ENCODE assay signal across 1 cellular context in genomic region chr1:1019122-1019999, GRCh38.
TF ChIP-seq lines count a peak whose summit lies in the region.

No MANE protein-coding gene starts in this region.

TF ChIP-seq in HepG2, 621 proteins besides CTCF, POLR2A, EP300 and RAD21 (continued from another document and continues in another):
- peak; percentile 96 for TF ChIP-seq ZBTB2 (CRISPR knock-in tag; IDR thresholded peaks at IDR 0.05; ENCODE audit: low read depth)
- no peak for TF ChIP-seq ZFYVE20 (CRISPR knock-in tag; IDR thresholded peaks at IDR 0.05; ENCODE audit: borderline replicate concordance, low read depth)
- TF ChIP-seq MEIS1 (CRISPR knock-in tag; IDR thresholded peaks at IDR 0.05; ENCODE audit: borderline replicate concordance), result no peak
- no peak for TF ChIP-seq ZNF839 (CRISPR knock-in tag; IDR thresholded peaks at IDR 0.05; ENCODE audit: borderline replicate concordance)
- no peak for TF ChIP-seq PREB (CRISPR knock-in tag; IDR thresholded peaks at IDR 0.05)
- no peak for TF ChIP-seq RFXANK (CRISPR knock-in tag; IDR thresholded peaks at IDR 0.05)
- no peak for TF ChIP-seq ZNF510 (CRISPR knock-in tag; IDR thresholded peaks at IDR 0.05; ENCODE audit: low read depth)
- TF ChIP-seq ARNT2 (CRISPR knock-in tag; IDR thresholded peaks at IDR 0.05; ENCODE audit: low read depth), result 0 out of 2 replicates have a peak, but pooled peaks have one; percentile 5
- peak; percentile 65; the same call in 1 of the 2 replicates for TF ChIP-seq SAP130 (CRISPR knock-in tag; IDR thresholded peaks at IDR 0.05; ENCODE audit: low read depth)
- TF ChIP-seq ZFY (CRISPR knock-in tag; IDR thresholded peaks at IDR 0.05), result 0 out of 2 replicates have a peak, but pooled peaks have one; percentile 9
- no peak for TF ChIP-seq ZFP82 (CRISPR knock-in tag; IDR thresholded peaks at IDR 0.05; ENCODE audit: borderline replicate concordance)
- TF ChIP-seq SALL1 (CRISPR knock-in tag; IDR thresholded peaks at IDR 0.05), result no peak
- no peak for TF ChIP-seq TEF (CRISPR knock-in tag; IDR thresholded peaks at IDR 0.05)
- no peak for TF ChIP-seq ZNF564 (CRISPR knock-in tag; IDR thresholded peaks at IDR 0.05)
- no peak for TF ChIP-seq E2F5 (CRISPR knock-in tag; conservative IDR thresholded peaks at IDR 0.05)
- no peak for TF ChIP-seq MXD1 (CRISPR knock-in tag; IDR thresholded peaks at IDR 0.05)
- TF ChIP-seq ZNF484 (CRISPR knock-in tag; IDR thresholded peaks at IDR 0.05; ENCODE audit: borderline replicate concordance, low read depth), result no peak
- no peak for TF ChIP-seq ZNF782 (CRISPR knock-in tag; IDR thresholded peaks at IDR 0.05; ENCODE audit: borderline replicate concordance)
- TF ChIP-seq SNAPC4 (CRISPR knock-in tag; IDR thresholded peaks at IDR 0.05), result no peak
- no peak for TF ChIP-seq ZNF367 (CRISPR knock-in tag; IDR thresholded peaks at IDR 0.05; ENCODE audit: borderline replicate concordance)
- peak; percentile 84 for TF ChIP-seq GABPB1 (CRISPR knock-in tag; IDR thresholded peaks at IDR 0.05)
- TF ChIP-seq ZNF547 (CRISPR knock-in tag; IDR thresholded peaks at IDR 0.05), result no peak
- no peak for TF ChIP-seq CREB3 (CRISPR knock-in tag; IDR thresholded peaks at IDR 0.05)
- no peak for TF ChIP-seq NFE2L2 (IDR thresholded peaks at IDR 0.05; ENCODE audit: low read length)
- TF ChIP-seq CREM (IDR thresholded peaks at IDR 0.05), result no peak
- no peak for TF ChIP-seq CREM (CRISPR knock-in tag; IDR thresholded peaks at IDR 0.05)
- no peak for TF ChIP-seq SYNCRIP (IDR thresholded peaks at IDR 0.05; ENCODE audit: insufficient read depth, low read depth, low read length)
- TF ChIP-seq ZNF678 (CRISPR knock-in tag; IDR thresholded peaks at IDR 0.05), result no peak
- no peak for TF ChIP-seq UBTF (CRISPR knock-in tag; IDR thresholded peaks at IDR 0.05)
- TF ChIP-seq ZBTB21 (CRISPR knock-in tag; IDR thresholded peaks at IDR 0.05), result no peak
- no peak for TF ChIP-seq ZNF414 (CRISPR knock-in tag; IDR thresholded peaks at IDR 0.05)
- TF ChIP-seq HES4 (CRISPR knock-in tag; IDR thresholded peaks at IDR 0.05; ENCODE audit: borderline replicate concordance), result no peak
- no peak for TF ChIP-seq ZNF710 (CRISPR knock-in tag; IDR thresholded peaks at IDR 0.05; ENCODE audit: borderline replicate concordance)
- no peak for TF ChIP-seq AGO1 (IDR thresholded peaks at IDR 0.05; ENCODE audit: low read depth, low read length, poor library complexity, severe bottlenecking)
- no peak for TF ChIP-seq NONO (IDR thresholded peaks at IDR 0.05)
- 0 out of 2 replicates have a peak, but pooled peaks have one; percentile 18 for TF ChIP-seq NONO (CRISPR knock-in tag; conservative IDR thresholded peaks at IDR 0.05)
- TF ChIP-seq ZNF235 (CRISPR knock-in tag; IDR thresholded peaks at IDR 0.05; ENCODE audit: borderline replicate concordance), result no peak
- TF ChIP-seq SRF (IDR thresholded peaks at IDR 0.05; ENCODE audit: low read depth, low read length), result peak; percentile 61; the same call in 1 of the 2 replicates
- TF ChIP-seq FOXJ3 (CRISPR knock-in tag; IDR thresholded peaks at IDR 0.05; ENCODE audit: borderline replicate concordance), result no peak
- TF ChIP-seq AGO2 (optimal IDR thresholded peaks at IDR 0.05; ENCODE audit: low read depth, low read length), result no peak
- no peak for TF ChIP-seq NFIC (IDR thresholded peaks at IDR 0.05; ENCODE audit: low read length)
- no peak for TF ChIP-seq SNRNP70 (IDR thresholded peaks at IDR 0.05; ENCODE audit: low read depth, low read length)
- no peak for TF ChIP-seq U2AF2 (IDR thresholded peaks at IDR 0.05; ENCODE audit: low read depth, low read length)
- TF ChIP-seq IRX3 (CRISPR knock-in tag; IDR thresholded peaks at IDR 0.05; ENCODE audit: borderline replicate concordance, low read depth), result no peak
- 0 out of 2 replicates have a peak, but pooled peaks have one; percentile 33 for TF ChIP-seq CSRNP1 (CRISPR knock-in tag; IDR thresholded peaks at IDR 0.05)
- no peak for TF ChIP-seq ELF4 (CRISPR knock-in tag; IDR thresholded peaks at IDR 0.05; ENCODE audit: borderline replicate concordance)
- no peak for TF ChIP-seq CCAR2 (optimal IDR thresholded peaks at IDR 0.05; ENCODE audit: low read depth, low read length)
- TF ChIP-seq ZNF33B (CRISPR knock-in tag; IDR thresholded peaks at IDR 0.05), result no peak
- TF ChIP-seq ZFP90 (CRISPR knock-in tag; IDR thresholded peaks at IDR 0.05; ENCODE audit: borderline replicate concordance), result no peak
- no peak for TF ChIP-seq ZNF432 (CRISPR knock-in tag; IDR thresholded peaks at IDR 0.05; ENCODE audit: borderline replicate concordance)
- TF ChIP-seq NFIB (CRISPR knock-in tag; IDR thresholded peaks at IDR 0.05; ENCODE audit: borderline replicate concordance), result no peak
- no peak for TF ChIP-seq KDM5A (IDR thresholded peaks at IDR 0.05; ENCODE audit: borderline replicate concordance, low read length)
- no peak for TF ChIP-seq ZNF879 (CRISPR knock-in tag; IDR thresholded peaks at IDR 0.05)
